In genomic region chr16:27428035-27428785, GRCh38 we compare ENCODE assay signal across 10 cellular contexts. TPM values are rescaled to one million over a fixed set of nuclear protein-coding genes. Genes with fewer than 3 reads are reported as not detected.
DNase-seq lines count a peak whose midpoint lies in the region; ATAC-seq and TF ChIP-seq lines count a peak whose summit lies in the region.
"Had no signal": no experiment of that assay in that cellular context is flagged by ENCODE, and none has a peak within 500 bp of the region (broad histone marks: within the 10 kb centered on the region; RNA-seq: fewer than 3 reads in every experiment).

No MANE protein-coding gene starts in this region.

- peaks cover 2% of the 10 kb centered on the region for H3K9me3 Mint-ChIP-seq in activated CD4-positive, alpha-beta T cell treated with anti-CD3 and anti-CD28 coated beads for 36 hours (ENCODE audit: low read depth)
- no peaks in the 10 kb centered on the region for H3K9me3 Mint-ChIP-seq in effector memory CD8-positive, alpha-beta T cell

- ATAC-seq in activated CD4-positive, alpha-beta T cell treated with anti-CD3 and anti-CD28 coated beads for 36 hours, result no peak
- ATAC-seq in effector memory CD8-positive, alpha-beta T cell (replicated peaks), result no peak
- no peak for ATAC-seq in stimulated activated naive CD8-positive, alpha-beta T cell treated with anti-CD3 and anti-CD28 coated beads, Interleukin-15, Interleukin-2, amounts not matched to agents 100 U/mL and 50 U/mL, for 24 hours
- no peak for ATAC-seq in GM18517 (IDR thresholded peaks at IDR 0.05; ENCODE audit: unreplicated experiment)

- peaks cover 88% of the 10 kb centered on the region for H3K36me3 Mint-ChIP-seq in activated CD4-positive, alpha-beta T cell treated with anti-CD3 and anti-CD28 coated beads for 36 hours (ENCODE audit: low read depth)
- H3K36me3 Mint-ChIP-seq in effector memory CD8-positive, alpha-beta T cell (ENCODE audit: insufficient read depth), result peaks cover 72% of the 10 kb centered on the region
- H3K36me3 Mint-ChIP-seq: brain had no signal

- H3K4me1 Mint-ChIP-seq in activated CD4-positive, alpha-beta T cell treated with anti-CD3 and anti-CD28 coated beads for 36 hours, result peaks cover 90% of the 10 kb centered on the region
- peaks cover 20 to 37% of the 10 kb centered on the region in 2 donors for H3K4me1 Mint-ChIP-seq in effector memory CD8-positive, alpha-beta T cell (ENCODE audit: low read depth in 2 of 2)
- H3K4me1 Mint-ChIP-seq: brain had no signal

- H3K4me1 ChIP-seq in OCI-LY3 (ENCODE audit: low read length), result peaks cover 91% of the 10 kb centered on the region

- H3K4me2 ChIP-seq in OCI-LY3 (ENCODE audit: low read length), result peak overlapping the region; percentile 91

- intact Hi-C loops in activated CD4-positive, alpha-beta T cell treated with anti-CD3 and anti-CD28 coated beads for 36 hours (cut with DNase I, micrococcal nuclease), result no loop called here

- H3K4me3 Mint-ChIP-seq in activated CD4-positive, alpha-beta T cell treated with anti-CD3 and anti-CD28 coated beads for 36 hours, result no peak overlapping the region
- H3K4me3 Mint-ChIP-seq in effector memory CD8-positive, alpha-beta T cell, result no peak overlapping the region
- H3K4me3 Mint-ChIP-seq: brain had no signal

- H3K36me3 ChIP-seq in OCI-LY3 (replicated peaks; ENCODE audit: low read depth, low read length), result peaks cover 76% of the 10 kb centered on the region

- CTCF ChIA-PET in activated CD4-positive, alpha-beta T cell treated with anti-CD3 and anti-CD28 coated beads for 36 hours (lab: Charles Lee), result interaction anchor here (0.7 kb wide), 1 partner anchor 281 kb away, joined by 3 read pairs; no protein-coding TSS in a partner anchor

- H2AFZ ChIP-seq in OCI-LY3 (ENCODE audit: low read depth, low read length), result no peak overlapping the region

- DNase-seq in activated CD4-positive, alpha-beta T cell treated with anti-CD3 and anti-CD28 coated beads for 36 hours, result no peak
- no peak for DNase-seq in activated CD4-positive, alpha-beta T cell treated with anti-CD3 and anti-CD28 coated beads, Interleukin-2, amount 50 U/mL, for 1 hour
- DNase-seq in effector memory CD8-positive, alpha-beta T cell, result peak in 1 of 3 experiments; percentile 1
- DNase-seq in stimulated activated naive CD8-positive, alpha-beta T cell treated with anti-CD3 and anti-CD28 coated beads, Interleukin-15, Interleukin-2, amounts not matched to agents 100 U/mL and 50 U/mL, for 24 hours, result peak; percentile 15
- no peak for DNase-seq in SW 1271 (lab: John Stamatoyannopoulos, UW)
- no peak for DNase-seq in NOMO-1 (lab: John Stamatoyannopoulos, UW; ENCODE audit: unreplicated experiment in 2 of 2)
- DNase-seq: stimulated activated naive CD4-positive, alpha-beta T cell treated with Interleukin-2 at 50 U/mL for 16 hours had no signal

- POLR2A ChIA-PET in activated CD4-positive, alpha-beta T cell treated with anti-CD3 and anti-CD28 coated beads for 36 hours (lab: Charles Lee), result interaction anchor here (0.6 kb wide), 1 partner anchor 50 kb away, joined by 5 read pairs; no protein-coding TSS in a partner anchor

- H3K27me3 Mint-ChIP-seq in activated CD4-positive, alpha-beta T cell treated with anti-CD3 and anti-CD28 coated beads for 36 hours, result no peaks in the 10 kb centered on the region
- no peaks in the 10 kb centered on the region for H3K27me3 Mint-ChIP-seq in effector memory CD8-positive, alpha-beta T cell

- peak overlapping the region; percentile 58 for H3K27ac Mint-ChIP-seq in activated CD4-positive, alpha-beta T cell treated with anti-CD3 and anti-CD28 coated beads for 36 hours
- peak overlapping the region; percentile 62 to 89 for H3K27ac Mint-ChIP-seq in effector memory CD8-positive, alpha-beta T cell
- H3K27ac Mint-ChIP-seq: brain had no signal

- H3K9ac ChIP-seq in OCI-LY3 (ENCODE audit: low read length), result peak overlapping the region; percentile 83

- H3K79me2 ChIP-seq in OCI-LY3 (ENCODE audit: low read length), result peaks cover 100% of the 10 kb centered on the region

- H3K27ac ChIP-seq in OCI-LY3 (ENCODE audit: low read length), result peak overlapping the region; percentile 99

- H3K4me3 ChIP-seq in OCI-LY3 (ENCODE audit: low read length), result peak overlapping the region; percentile 33

- peaks cover 78% of the 10 kb centered on the region for H4K20me1 ChIP-seq in OCI-LY3 (ENCODE audit: insufficient read depth, low read length)

- H3K27me3 ChIP-seq in OCI-LY3 (ENCODE audit: low read depth, low read length), result no peaks in the 10 kb centered on the region

- no peaks in the 10 kb centered on the region for H3K9me3 ChIP-seq in OCI-LY3 (ENCODE audit: insufficient read depth, low read length)

- peak; percentile 44 for TF ChIP-seq CTCF in OCI-LY3 (IDR thresholded peaks at IDR 0.05; ENCODE audit: low read depth, low read length)

RNA-seq across cellular contexts. Expression of gene IL21R, which starts 26.2 kb away (rescaled TPM):
- 10 to 100 TPM; 61.8 to 73.5 TPM for total RNA-seq in activated CD4-positive, alpha-beta T cell treated with anti-CD3 and anti-CD28 coated beads for 36 hours
